Comparison of ENCODE assay signal across 6 cellular contexts in the genomic region with DNA sequence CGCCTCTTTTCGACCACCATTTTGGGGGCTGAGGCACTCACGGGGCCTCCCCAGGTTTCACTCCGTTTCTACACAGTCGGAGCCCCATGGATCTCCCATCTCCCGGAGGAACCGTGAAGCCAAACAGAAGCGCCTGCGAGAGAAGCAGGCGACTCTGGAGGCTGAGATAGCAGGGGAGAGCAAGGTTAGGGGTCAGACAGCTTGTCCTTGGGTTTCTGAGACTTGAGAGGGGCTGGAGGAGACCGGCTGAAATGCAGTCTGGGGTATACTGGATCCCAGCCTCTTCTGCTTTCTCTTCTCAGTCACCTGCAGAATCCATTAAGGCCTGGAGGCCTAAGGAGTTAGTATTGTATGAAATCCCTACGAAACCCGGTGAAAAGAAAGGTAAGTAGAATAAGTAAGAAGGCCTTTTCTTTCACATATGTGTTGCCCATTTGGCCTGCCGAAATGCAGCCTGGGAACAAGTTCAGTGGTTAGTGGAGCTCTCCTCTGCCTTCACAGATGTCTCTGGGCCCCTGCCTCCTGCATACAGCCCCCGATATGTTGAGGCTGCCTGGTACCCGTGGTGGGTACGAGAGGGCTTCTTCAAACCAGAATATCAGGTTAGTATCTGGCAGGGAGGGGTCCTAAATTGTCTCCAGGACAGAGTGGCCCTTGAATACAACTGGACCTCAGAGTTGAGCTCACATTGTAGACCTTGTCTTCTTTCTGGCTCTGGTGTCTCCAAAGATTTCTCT. TPM values are rescaled to one million over a fixed set of nuclear protein-coding genes. Genes with fewer than 3 reads are reported as not detected.
DNase-seq lines count a peak whose midpoint lies in the region; ATAC-seq, FAIRE-seq and TF ChIP-seq lines count a peak whose summit lies in the region.

No MANE protein-coding gene starts in this region.

- in situ Hi-C loops in Panc1 (cut with HindIII; ENCODE audit: low pct_unique_long_range_greater_than_20kb, low sequenced_read_pairs), result no loop called here
- in situ Hi-C loops in gastrocnemius medialis (cut with MboI; ENCODE audit: low sequenced_read_pairs in 4 of 4), result loop anchor here (5.0 to 10.0 kb wide), 4 partner anchors 130 to 162 kb away; no protein-coding TSS in a partner anchor

- H2BK5ac ChIP-seq in H1 (ENCODE audit: low read depth, low read length), result no peak overlapping the region

- no peak for FAIRE-seq in H1 (lab: Jason Lieb, UNC)

- H3K36me3 ChIP-seq in Panc1 (ENCODE audit: control insufficient read depth, insufficient read depth, low read length) (no peaks in the 10 kb centered on the region; the same call in 1 of the 2 replicates), H1 (ENCODE audit: control insufficient read depth in 2 of 4, insufficient read depth in 4 of 4, low read length in 3 of 4) (peaks cover 5 to 18% (median 10%) of the 10 kb centered on the region in 4 experiments; a peak in 7 of 8 replicates), gastrocnemius medialis (peaks cover 0 to 51% of the 10 kb centered on the region in 2 donors)

- intact Hi-C loops in Panc1 (cut with micrococcal nuclease; ENCODE audit: unreplicated experiment), result loop anchor here (2.0 kb wide), 1 partner anchor 156 kb away; no protein-coding TSS in a partner anchor
- intact Hi-C loops in gastrocnemius medialis (cut with DNase I; ENCODE audit: low total_unique reads), result loop anchor here (1.0 to 10.0 kb wide), 8 partner anchors 38 to 280 kb away; a partner anchor contains a TSS

- H2BK20ac ChIP-seq in H1 (ENCODE audit: low read length), result no peak overlapping the region

- H3K4me3 ChIP-seq in Panc1 (ENCODE audit: low read depth in 2 of 2, low read length in 2 of 2) (peak overlapping the region; percentile 66 to 89), H1 (ENCODE audit: extremely low read depth in 1 of 4, insufficient read depth in 2 of 4, low read depth in 3 of 4, low read length in 4 of 4) (peak overlapping the region; percentile 41 to 74 (median 66)), gastrocnemius medialis (peak overlapping the region; percentile 64 to 70 (median 68))

- H2BK12ac ChIP-seq in H1 (ENCODE audit: low read depth, low read length), result peak overlapping the region; percentile 27; the same call in 1 of the 2 replicates

- H3K27me3 ChIP-seq in Panc1 (ENCODE audit: control insufficient read depth, insufficient read depth, low read length) (no peaks in the 10 kb centered on the region), H1 (replicated peaks in 1 of 4; ENCODE audit: control insufficient read depth in 3 of 4, extremely low read depth in 1 of 4, insufficient read depth in 3 of 4, low read length in 3 of 4) (no peaks in the 10 kb centered on the region), gastrocnemius medialis (no peaks in the 10 kb centered on the region)

- no peaks in the 10 kb centered on the region for H3K79me1 ChIP-seq in H1 (ENCODE audit: low read depth, low read length)

- no peak for TF ChIP-seq EP300 in H1 (IDR thresholded peaks at IDR 0.05; ENCODE audit: borderline replicate concordance in 1 of 2, low read depth in 2 of 2, low read length in 2 of 2)

- WGBS in H1 (ENCODE audit: extremely low coverage in 1 of 2, insufficient coverage in 1 of 2, insufficient read length in 1 of 2, insufficient replicate concordance in 2 of 2, low coverage in 1 of 2, low lambda C conversion rate in 2 of 2, missing lambda C conversion rate in 1 of 2), 2 experiments, result 76% methylated on average over 17 of the region's 17 CpGs; no CpG with 5 or more reads in 1 of the 2 experiments

- no peaks in the 10 kb centered on the region for H4K20me1 ChIP-seq in H1 (replicated peaks in 1 of 2; ENCODE audit: control insufficient read depth in 1 of 2, insufficient read depth in 2 of 2, low read length in 2 of 2)

- no peaks in the 10 kb centered on the region for H3K9me3 ChIP-seq in Panc1 (ENCODE audit: control insufficient read depth, insufficient read depth, low read depth, low read length)
- no peaks in the 10 kb centered on the region for H3K9me3 ChIP-seq in H1 (ENCODE audit: insufficient read depth in 2 of 2, low read depth in 1 of 2, low read length in 1 of 2)
- H3K9me3 ChIP-seq in gastrocnemius medialis, result no peaks in the 10 kb centered on the region

- H3K4me2 ChIP-seq in H1 (ENCODE audit: insufficient read depth in 1 of 2, low read depth in 2 of 2, low read length in 2 of 2), result peak overlapping the region; percentile 68 to 97

- no peak overlapping the region for H4K91ac ChIP-seq in H1 (replicated peaks; ENCODE audit: insufficient read length, low read length)

- H3K14ac ChIP-seq in H1 (ENCODE audit: insufficient read length), result no peak overlapping the region

- H3K79me2 ChIP-seq in H1 (ENCODE audit: control insufficient read depth in 1 of 2, insufficient read depth in 2 of 2, low read length in 2 of 2), result no peaks in the 10 kb centered on the region; a peak in 1 of 4 replicates

- peak overlapping the region; percentile 92 for H3K27ac ChIP-seq in Panc1 (ENCODE audit: low read length)
- H3K27ac ChIP-seq in H1 (ENCODE audit: low read depth, low read length), result no peak overlapping the region
- peak overlapping the region; percentile 88 to 96 (median 94) for H3K27ac ChIP-seq in gastrocnemius medialis

- no peak overlapping the region for H2AFZ ChIP-seq in H1 (ENCODE audit: low read length)

- no peak overlapping the region for H4K5ac ChIP-seq in H1 (ENCODE audit: insufficient read length, low read depth, low read length)

- H2BK15ac ChIP-seq in H1 (ENCODE audit: low read length), result no peak overlapping the region

- H3K56ac ChIP-seq in H1 (replicated peaks; ENCODE audit: insufficient read length, low read depth, low read length), result no peak overlapping the region

- 0 out of 2 replicates have a peak, but pooled peaks have one; percentile 0 for ATAC-seq in Panc1
- ATAC-seq in gastrocnemius medialis, result peak; percentile 1 to 10
- ATAC-seq in left lobe of liver, result no peak

- H3K23me2 ChIP-seq in H1 (ENCODE audit: low read depth, low read length), result peaks cover 3% of the 10 kb centered on the region; the same call in 1 of the 2 replicates

- H3K4ac ChIP-seq in H1 (replicated peaks; ENCODE audit: insufficient read length, low read depth, low read length), result no peak overlapping the region

- CTCF ChIA-PET in Panc1 (lab: Charles Lee), result interaction anchor here (1.1 to 1.6 kb wide), 4 partner anchors 154 to 172 kb away, joined by 3 to 15 read pairs (median 6); no protein-coding TSS in a partner anchor
- CTCF ChIA-PET in H1 (lab: Charles Lee; ENCODE audit: partially characterized antibody), result interaction anchor here (0.7 to 16.0 kb wide), 49 partner anchors 10 to 242 kb away, joined by 3 to 285 read pairs (median 5); a partner anchor contains a TSS

- TF ChIP-seq RAD21 in H1 (IDR thresholded peaks at IDR 0.05 in 1 of 2, conservative IDR thresholded peaks at IDR 0.05 in 1 of 2; ENCODE audit: low read depth in 2 of 2, low read length in 2 of 2), result no peak

- H3K4me1 ChIP-seq in Panc1 (ENCODE audit: control insufficient read depth, insufficient read depth, low read length), result peaks cover 14% of the 10 kb centered on the region
- H3K4me1 ChIP-seq in H1 (replicated peaks in 1 of 4; ENCODE audit: control insufficient read depth in 3 of 4, insufficient read depth in 4 of 4, low read length in 3 of 4), result peaks cover 0 to 14% (median 6%) of the 10 kb centered on the region in 4 experiments; a peak in 5 of 7 replicates
- peaks cover 17 to 23% of the 10 kb centered on the region in 2 donors for H3K4me1 ChIP-seq in gastrocnemius medialis

- no peak for TF ChIP-seq POLR2A in H1 (IDR thresholded peaks at IDR 0.05; ENCODE audit: control extremely low read depth in 1 of 2, low read depth in 2 of 2, low read length in 2 of 2)
- no peak for TF ChIP-seq POLR2A in gastrocnemius medialis (IDR thresholded peaks at IDR 0.05)

- TF ChIP-seq CTCF in Panc1 (IDR thresholded peaks at IDR 0.05), result no peak
- TF ChIP-seq CTCF in H1 (IDR thresholded peaks at IDR 0.05; ENCODE audit: control extremely low read depth in 1 of 3, insufficient read depth in 1 of 3, low read depth in 1 of 3, low read length in 3 of 3), result no peak
- no peak for TF ChIP-seq CTCF in gastrocnemius medialis (IDR thresholded peaks at IDR 0.05 in 4 of 5, conservative IDR thresholded peaks at IDR 0.05 in 1 of 5)

- POLR2A ChIA-PET in Panc1 (lab: Charles Lee) (interaction anchor here (0.6 kb wide), 1 partner anchor 29 kb away, joined by 3 read pairs; no protein-coding TSS in a partner anchor), H1 (lab: Charles Lee; ENCODE audit: partially characterized antibody) (interaction anchor here (0.6 to 4.0 kb wide), 20 partner anchors 8 to 196 kb away, joined by 3 to 22 read pairs (median 3); a partner anchor contains a TSS)

- H2AK5ac ChIP-seq in H1 (ENCODE audit: low read depth, low read length), result peak overlapping the region; percentile 34; the same call in 1 of the 2 replicates

- no TSS peak for BruUV-seq in Panc1 (replicated peaks; lab: Mats Ljungman, UMichigan)

- H2BK120ac ChIP-seq in H1 (replicated peaks; ENCODE audit: low read depth, low read length), result no peak overlapping the region

- DNase-seq in Panc1 (ENCODE audit: low read depth, low spot score) (no peak), H1 (ENCODE audit: low read depth in 1 of 2, low spot score in 2 of 2) (no peak), gastrocnemius medialis (no peak), NCI-H524 treated with DMSO at 0.1 percent for 48 hours (lab: John Stamatoyannopoulos, UW) (no peak), NCI-H1105 treated with DMSO at 0.1 percent for 48 hours (lab: John Stamatoyannopoulos, UW) (no peak), left lobe of liver (ENCODE audit: low spot score) (no peak)

- no peak overlapping the region for H4K8ac ChIP-seq in H1 (ENCODE audit: extremely low read depth, insufficient read depth, low read length)

- H3K23ac ChIP-seq in H1 (ENCODE audit: insufficient read length), result no peak overlapping the region

- no peak overlapping the region for H3K18ac ChIP-seq in H1 (ENCODE audit: extremely low read depth, low read length)

- peak overlapping the region in 1 of 4 experiments; percentile 55; a peak in 2 of 7 replicates for H3K9ac ChIP-seq in H1 (replicated peaks in 1 of 4; ENCODE audit: extremely low read depth in 1 of 4, low read depth in 3 of 4, low read length in 3 of 4)

RNA-seq across cellular contexts. Expression of a gene that starts 1.0 kb away (rescaled TPM):
- 42.7 TPM for total RNA-seq in Panc1 (2021; ENCODE audit: unreplicated experiment)
- polyA plus RNA-seq in Panc1 (2012; ENCODE audit: insufficient read length), result 32.4 TPM
- total RNA-seq in H1 (2021; fragmentation: NEBNext Ultra II Directional; extraction: Animal tissue kit (Norgen Biotek cat#: 25700)), result 41.2 and 47.7 TPM in 2 replicates
- polyA plus RNA-seq in H1 (2011; rRNA removed), result 26.8 and 34.8 TPM in 2 replicates
- 36.0 TPM for polyA plus RNA-seq in H1 (2011; cell fraction: cytosol; rRNA removed)
- 180 TPM for polyA plus RNA-seq in H1 (2011; cell fraction: nucleus; rRNA removed)
- polyA plus RNA-seq in H1 (2012, experiment 1 of 2), result 20.8 to 48.2 TPM (median 43.6 TPM) in 4 replicates
- 31.4 TPM for polyA plus RNA-seq in H1 (2012, experiment 2 of 2)
- 25.2 TPM for polyA plus RNA-seq in H1 (2013, experiment 1 of 2)
- 23.4 TPM for polyA plus RNA-seq in H1 (2013, experiment 2 of 2)
- 34.0 and 41.2 TPM in 2 replicates for polyA minus RNA-seq in H1 (2011; rRNA and poly(A)+ RNA removed)
- polyA minus RNA-seq in H1 (2011; cell fraction: cytosol; rRNA and poly(A)+ RNA removed), result 25.2 TPM
- polyA minus RNA-seq in H1 (2011; cell fraction: nucleus; rRNA and poly(A)+ RNA removed), result 32.4 TPM
- 10 to 100 TPM; 16.0 to 38.5 (median 19.3) TPM for total RNA-seq in gastrocnemius medialis
- 28.9 TPM for total RNA-seq in left lobe of liver

RNA-seq across cellular contexts. Expression of a gene that starts 7.0 kb away (rescaled TPM):
- total RNA-seq in Panc1 (2021; ENCODE audit: unreplicated experiment), result 27.5 TPM
- polyA plus RNA-seq in Panc1 (2012; ENCODE audit: insufficient read length), result 24.5 TPM
- total RNA-seq in H1 (2021; fragmentation: NEBNext Ultra II Directional; extraction: Animal tissue kit (Norgen Biotek cat#: 25700)), result 49.5 and 53.4 TPM in 2 replicates
- 42.3 and 46.2 TPM in 2 replicates for polyA plus RNA-seq in H1 (2011; rRNA removed)
- 42.7 TPM for polyA plus RNA-seq in H1 (2011; cell fraction: cytosol; rRNA removed)
- polyA plus RNA-seq in H1 (2011; cell fraction: nucleus; rRNA removed), result 147 TPM
- polyA plus RNA-seq in H1 (2012, experiment 1 of 2), result 36.6 to 48.0 TPM (median 43.7 TPM) in 4 replicates
- 81.6 TPM for polyA plus RNA-seq in H1 (2012, experiment 2 of 2)
- 42.6 TPM for polyA plus RNA-seq in H1 (2013, experiment 1 of 2)
- 40.8 TPM for polyA plus RNA-seq in H1 (2013, experiment 2 of 2)
- polyA minus RNA-seq in H1 (2011; rRNA and poly(A)+ RNA removed), result 27.0 and 29.0 TPM in 2 replicates
- 13.8 TPM for polyA minus RNA-seq in H1 (2011; cell fraction: cytosol; rRNA and poly(A)+ RNA removed)
- polyA minus RNA-seq in H1 (2011; cell fraction: nucleus; rRNA and poly(A)+ RNA removed), result 39.6 TPM
- 10 to 100 TPM in 1 of 4 donors, 1 to 10 TPM in 3; 5.7 to 20.7 (median 7.5) TPM for total RNA-seq in gastrocnemius medialis
- 21.7 TPM for total RNA-seq in left lobe of liver

RNA-seq across cellular contexts. Expression of a gene that starts 16.9 kb away (rescaled TPM):
- total RNA-seq in Panc1 (2021; ENCODE audit: unreplicated experiment) (not detected), gastrocnemius medialis (not detected), left lobe of liver (not detected)
- polyA plus RNA-seq in Panc1 (2012; ENCODE audit: insufficient read length), result not detected
- not detected in 2 replicates for total RNA-seq in H1 (2021; fragmentation: NEBNext Ultra II Directional; extraction: Animal tissue kit (Norgen Biotek cat#: 25700))
- not detected in 2 replicates for polyA plus RNA-seq in H1 (2011; rRNA removed)
- not detected for polyA plus RNA-seq in H1 (2011; cell fraction: cytosol; rRNA removed)
- not detected for polyA plus RNA-seq in H1 (2011; cell fraction: nucleus; rRNA removed)
- polyA plus RNA-seq in H1 (2012, experiment 1 of 2), result not detected in 4 replicates
- polyA plus RNA-seq in H1 (2012, experiment 2 of 2), result not detected
- polyA plus RNA-seq in H1 (2013, experiment 1 of 2), result not detected
- polyA plus RNA-seq in H1 (2013, experiment 2 of 2), result not detected
- polyA minus RNA-seq in H1 (2011; rRNA and poly(A)+ RNA removed), result not detected in 2 replicates
- not detected for polyA minus RNA-seq in H1 (2011; cell fraction: cytosol; rRNA and poly(A)+ RNA removed)
- not detected for polyA minus RNA-seq in H1 (2011; cell fraction: nucleus; rRNA and poly(A)+ RNA removed)

RNA-seq across cellular contexts. Expression of a gene that starts 25.8 kb away (rescaled TPM):
- total RNA-seq in Panc1 (2021; ENCODE audit: unreplicated experiment), result not detected
- polyA plus RNA-seq in Panc1 (2012; ENCODE audit: insufficient read length), result not detected
- 0.08 and 0.37 TPM in 2 replicates for total RNA-seq in H1 (2021; fragmentation: NEBNext Ultra II Directional; extraction: Animal tissue kit (Norgen Biotek cat#: 25700))
- polyA plus RNA-seq in H1 (2011; rRNA removed), result 0.15 and 0.22 TPM in 2 replicates
- 0.18 TPM for polyA plus RNA-seq in H1 (2011; cell fraction: cytosol; rRNA removed)
- 0.41 TPM for polyA plus RNA-seq in H1 (2011; cell fraction: nucleus; rRNA removed)
- 0.19 to 0.34 TPM (median 0.26 TPM) in 4 replicates for polyA plus RNA-seq in H1 (2012, experiment 1 of 2)
- not detected for polyA plus RNA-seq in H1 (2012, experiment 2 of 2)
- polyA plus RNA-seq in H1 (2013, experiment 1 of 2), result 0.59 TPM
- polyA plus RNA-seq in H1 (2013, experiment 2 of 2), result 0.50 TPM
- 0.10 and 0.13 TPM in 2 replicates for polyA minus RNA-seq in H1 (2011; rRNA and poly(A)+ RNA removed)
- polyA minus RNA-seq in H1 (2011; cell fraction: cytosol; rRNA and poly(A)+ RNA removed), result not detected
- polyA minus RNA-seq in H1 (2011; cell fraction: nucleus; rRNA and poly(A)+ RNA removed), result not detected
- total RNA-seq in gastrocnemius medialis, result not detected
- not detected for total RNA-seq in left lobe of liver

RNA-seq across cellular contexts. Expression of a gene that starts 30.7 kb away (rescaled TPM):
- total RNA-seq in Panc1 (2021; ENCODE audit: unreplicated experiment) (95.2 TPM), gastrocnemius medialis (10 to 100 TPM; 20.0 to 62.2 (median 59.3) TPM), left lobe of liver (5.1 TPM)
- 139 TPM for polyA plus RNA-seq in Panc1 (2012; ENCODE audit: insufficient read length)
- 181 and 182 TPM in 2 replicates for total RNA-seq in H1 (2021; fragmentation: NEBNext Ultra II Directional; extraction: Animal tissue kit (Norgen Biotek cat#: 25700))
- 99.4 and 134 TPM in 2 replicates for polyA plus RNA-seq in H1 (2011; rRNA removed)
- polyA plus RNA-seq in H1 (2011; cell fraction: cytosol; rRNA removed), result 110 TPM
- polyA plus RNA-seq in H1 (2011; cell fraction: nucleus; rRNA removed), result 240 TPM
- polyA plus RNA-seq in H1 (2012, experiment 1 of 2), result 139 to 201 TPM (median 179 TPM) in 4 replicates
- polyA plus RNA-seq in H1 (2012, experiment 2 of 2), result 146 TPM
- 128 TPM for polyA plus RNA-seq in H1 (2013, experiment 1 of 2)
- polyA plus RNA-seq in H1 (2013, experiment 2 of 2), result 135 TPM
- polyA minus RNA-seq in H1 (2011; rRNA and poly(A)+ RNA removed), result 116 and 120 TPM in 2 replicates
- 196 TPM for polyA minus RNA-seq in H1 (2011; cell fraction: cytosol; rRNA and poly(A)+ RNA removed)
- polyA minus RNA-seq in H1 (2011; cell fraction: nucleus; rRNA and poly(A)+ RNA removed), result 121 TPM
